Comparison of ENCODE assay signal across 17 cellular contexts in the genomic region with DNA sequence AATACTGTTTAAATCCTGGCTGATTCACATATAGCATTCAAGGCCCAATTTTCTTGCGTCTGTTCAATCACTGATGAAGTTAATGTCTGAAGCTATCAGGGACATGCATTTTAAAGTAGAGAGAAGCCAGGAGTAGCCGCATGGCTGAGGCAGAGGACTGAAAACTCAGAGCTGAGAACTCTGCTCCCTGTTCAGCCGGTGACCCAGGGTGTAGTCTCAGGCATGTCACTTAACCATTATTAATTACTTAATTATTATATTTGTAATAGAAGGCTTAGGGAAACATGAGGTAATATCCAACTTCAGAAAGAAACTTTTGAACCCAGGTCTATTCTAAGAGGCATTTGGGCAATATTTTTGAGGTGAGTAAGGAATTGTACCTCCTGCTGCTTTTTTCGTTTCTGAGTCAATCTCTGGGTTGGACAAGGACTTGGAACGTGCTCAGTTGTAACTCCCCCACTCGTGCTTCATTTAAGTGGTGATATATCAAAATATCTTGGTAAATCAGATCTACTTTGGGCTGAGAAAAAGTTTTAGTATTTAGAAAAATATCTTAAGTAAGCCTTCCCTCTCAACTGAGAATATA.
DNase-seq lines count a peak whose midpoint lies in the region; ATAC-seq, FAIRE-seq and TF ChIP-seq lines count a peak whose summit lies in the region.
"Had no signal": no experiment of that assay in that cellular context is flagged by ENCODE, and none has a peak within 500 bp of the region (broad histone marks: within the 10 kb centered on the region; RNA-seq: fewer than 3 reads in every experiment).

No MANE protein-coding gene starts in this region.

- H3K27me3 ChIP-seq in ACC112 (ENCODE audit: insufficient read depth, low read length): no peaks in the 10 kb centered on the region
- H3K27me3 ChIP-seq in bronchial epithelial cell (ENCODE audit: control insufficient read depth, insufficient read depth, low read length): no peaks in the 10 kb centered on the region
- H3K27me3 ChIP-seq in mucosa of stomach (ENCODE audit: control insufficient read depth, insufficient read depth, low read length): no peaks in the 10 kb centered on the region
- H3K27me3 ChIP-seq in upper lobe of left lung: no peaks in the 10 kb centered on the region

- TF ChIP-seq CTCF in bronchial epithelial cell (IDR thresholded peaks at IDR 0.05; ENCODE audit: insufficient read depth, low read length, severe bottlenecking): no peak
- no peak for TF ChIP-seq CTCF in upper lobe of left lung (IDR thresholded peaks at IDR 0.05)
- TF ChIP-seq CTCF in foreskin fibroblast (IDR thresholded peaks at IDR 0.05; ENCODE audit: low read depth, low read length): no peak

- H3K9ac ChIP-seq in mucosa of stomach (ENCODE audit: low read length): peak overlapping the region; percentile 49

- H3K27ac ChIP-seq in ACC112 (ENCODE audit: low read depth, low read length): no peak overlapping the region
- H3K27ac ChIP-seq in upper lobe of left lung: no peak overlapping the region
- H3K27ac ChIP-seq: HL-60 had no signal

- no peaks in the 10 kb centered on the region for H3K79me2 ChIP-seq in ACC112 (ENCODE audit: control insufficient read depth, insufficient read depth, low read length, unreplicated experiment)

- no peak for ATAC-seq in upper lobe of left lung (ENCODE audit: low FRiP score in 2 of 2)
- no peak for ATAC-seq in GM21360 (IDR thresholded peaks at IDR 0.05; ENCODE audit: unreplicated experiment)
- ATAC-seq: Panc1 had no signal

- peak overlapping the region; percentile 82 for H2AFZ ChIP-seq in ACC112 (ENCODE audit: low read length, unreplicated experiment)

- H3K36me3 ChIP-seq in ACC112 (ENCODE audit: insufficient read depth, low read length) (no peaks in the 10 kb centered on the region), bronchial epithelial cell (ENCODE audit: control insufficient read depth, insufficient read depth, low read length) (no peaks in the 10 kb centered on the region), mucosa of stomach (ENCODE audit: control insufficient read depth, insufficient read depth, low read length) (no peaks in the 10 kb centered on the region), upper lobe of left lung (no peaks in the 10 kb centered on the region)
- H3K36me3 ChIP-seq: HAP-1 had no signal

- 51 to 53% methylated on average over 6 of the region's 6 CpGs for WGBS in upper lobe of left lung, 2 donors

- no peak for TF ChIP-seq POLR2A in upper lobe of left lung (IDR thresholded peaks at IDR 0.05)

- no peak for TF ChIP-seq EP300 in upper lobe of left lung (IDR thresholded peaks at IDR 0.05)

- H3K4me1 ChIP-seq in ACC112 (ENCODE audit: control insufficient read depth, insufficient read depth, low read length, unreplicated experiment): no peaks in the 10 kb centered on the region
- H3K4me1 ChIP-seq in mucosa of stomach (ENCODE audit: control insufficient read depth, insufficient read depth, low read length): peaks cover 21% of the 10 kb centered on the region
- H3K4me1 ChIP-seq in upper lobe of left lung: no peaks in the 10 kb centered on the region
- H3K4me1 ChIP-seq: HAP-1 had no signal

- H3K4me3 ChIP-seq in ACC112 (ENCODE audit: low read depth, low read length) (peak overlapping the region; percentile 40; the same call in 1 of the 2 replicates), bronchial epithelial cell (ENCODE audit: low read depth, low read length) (no peak overlapping the region), mucosa of stomach (ENCODE audit: low read length) (no peak overlapping the region), upper lobe of left lung (no peak overlapping the region), foreskin fibroblast (ENCODE audit: low read depth in 1 of 2, low read length in 2 of 2) (no peak overlapping the region)
- H3K4me3 ChIP-seq: HAP-1 had no signal

- FAIRE-seq in RCC 7860 (lab: Jason Lieb, UNC): no peak
- no peak for FAIRE-seq in bronchial epithelial cell (lab: Jason Lieb, UNC)

- peak; percentile 9 for DNase-seq in RCC 7860 (ENCODE audit: low spot score)
- peak; percentile 17 for DNase-seq in bronchial epithelial cell (ENCODE audit: low read depth)
- no peak for DNase-seq in upper lobe of left lung
- DNase-seq in stimulated activated naive CD4-positive, alpha-beta T cell treated with Interleukin-2 at 50 U/mL for 16 hours (lab: John Stamatoyannopoulos, UW): no peak
- no peak for DNase-seq in foreskin fibroblast
- DNase-seq: AML-193, KBM-7, NCI-H1092 treated with DMSO at 0.1 percent for 48 hours, NCI-H1694 treated with DMSO at 0.1 percent for 48 hours, NCI-H82, SHP77 treated with DMSO at 0.1 percent for 48 hours had no signal

- H3K9me3 ChIP-seq in mucosa of stomach (ENCODE audit: control insufficient read depth, low read length) (no peaks in the 10 kb centered on the region), upper lobe of left lung (no peaks in the 10 kb centered on the region)
- H3K9me3 ChIP-seq: HAP-1 had no signal

Comparison
In these comparisons a context has a peak if more than half of its experiments do, and no peak if none do; other contexts are left out.
1. DNase-seq: peak in RCC 7860 (single experiment) and bronchial epithelial cell (single experiment); none in upper lobe of left lung (0 of 2), stimulated activated naive CD4-positive, alpha-beta T cell treated with Interleukin-2 at 50 U/mL for 16 hours (single experiment) and foreskin fibroblast (0 of 2).